18 cellular contexts compared by ENCODE assay signal in genomic region chr11:120514541-120515121, GRCh38. TPM values are rescaled to one million over a fixed set of nuclear protein-coding genes. Genes with fewer than 3 reads are reported as not detected.
A peak's percentile ranks its signal among the peaks of the same experiment; 100 is the strongest.
DNase-seq lines count a peak whose midpoint lies in the region; ATAC-seq, FAIRE-seq and TF ChIP-seq lines count a peak whose summit lies in the region.
"Had no signal": no experiment of that assay in that cellular context is flagged by ENCODE, and none has a peak within 500 bp of the region (broad histone marks: within the 10 kb centered on the region; RNA-seq: fewer than 3 reads in every experiment).

No MANE protein-coding gene starts in this region.

- no peak overlapping the region for H3K56ac ChIP-seq in H1 (replicated peaks; ENCODE audit: insufficient read length, low read depth, low read length)

- WGBS in H1 (ENCODE audit: extremely low coverage in 1 of 2, insufficient coverage in 1 of 2, insufficient read length in 1 of 2, insufficient replicate concordance in 2 of 2, low coverage in 1 of 2, low lambda C conversion rate in 2 of 2, missing lambda C conversion rate in 1 of 2), 2 experiments: 88% methylated on average over 14 of the region's 14 CpGs; no CpG with 5 or more reads in 1 of the 2 experiments

- peaks cover 0 to 20% (median 9%) of the 10 kb centered on the region in 4 experiments; a peak in 5 of 7 replicates for H3K4me1 ChIP-seq in H1 (replicated peaks in 1 of 4; ENCODE audit: control insufficient read depth in 3 of 4, insufficient read depth in 4 of 4, low read length in 3 of 4)
- H3K4me1 ChIP-seq in osteoblast (ENCODE audit: insufficient read depth, low read length): no peaks in the 10 kb centered on the region

- H3K4ac ChIP-seq in H1 (replicated peaks; ENCODE audit: insufficient read length, low read depth, low read length): no peak overlapping the region

- CTCF ChIA-PET in H1 (lab: Charles Lee; ENCODE audit: partially characterized antibody): interaction anchor here (0.7 to 2.9 kb wide), 4 partner anchors 11 to 437 kb away, joined by 3 to 8 read pairs (median 3); no protein-coding TSS in a partner anchor

- H3K27me3 ChIP-seq in H1 (replicated peaks in 1 of 4; ENCODE audit: control insufficient read depth in 3 of 4, extremely low read depth in 1 of 4, insufficient read depth in 3 of 4, low read length in 3 of 4): peaks cover 0 to 22% (median 12%) of the 10 kb centered on the region in 4 experiments; a peak in 5 of 7 replicates
- peaks cover 12% of the 10 kb centered on the region for H3K27me3 ChIP-seq in osteoblast (ENCODE audit: insufficient read depth, low read length)

- H2AFZ ChIP-seq in H1 (ENCODE audit: low read length): no peak overlapping the region
- no peak overlapping the region for H2AFZ ChIP-seq in osteoblast (ENCODE audit: low read length)

- no peak overlapping the region for H3K9ac ChIP-seq in H1 (replicated peaks in 1 of 4; ENCODE audit: extremely low read depth in 1 of 4, low read depth in 3 of 4, low read length in 3 of 4)

- H2BK120ac ChIP-seq in H1 (replicated peaks; ENCODE audit: low read depth, low read length): no peak overlapping the region

- H4K20me1 ChIP-seq in H1 (replicated peaks in 1 of 2; ENCODE audit: control insufficient read depth in 1 of 2, insufficient read depth in 2 of 2, low read length in 2 of 2) (peaks cover 0 to 4% of the 10 kb centered on the region in 2 experiments), osteoblast (ENCODE audit: insufficient read depth, low read length) (no peaks in the 10 kb centered on the region)

- H3K36me3 ChIP-seq in H1 (ENCODE audit: control insufficient read depth in 2 of 4, insufficient read depth in 4 of 4, low read length in 3 of 4) (no peaks in the 10 kb centered on the region), osteoblast (ENCODE audit: insufficient read depth, low read length) (no peaks in the 10 kb centered on the region)

- H3K27ac ChIP-seq in H1 (ENCODE audit: low read depth, low read length) (no peak overlapping the region), osteoblast (ENCODE audit: low read depth, low read length) (no peak overlapping the region)

- TF ChIP-seq CTCF in H1 (IDR thresholded peaks at IDR 0.05; ENCODE audit: control extremely low read depth in 1 of 3, insufficient read depth in 1 of 3, low read depth in 1 of 3, low read length in 3 of 3) (no peak), osteoblast (IDR thresholded peaks at IDR 0.05; ENCODE audit: extremely low read depth, low read depth, low read length) (no peak)

- H2BK5ac ChIP-seq in H1 (ENCODE audit: low read depth, low read length): no peak overlapping the region

- no peaks in the 10 kb centered on the region for H3K79me1 ChIP-seq in H1 (ENCODE audit: low read depth, low read length)

- 0 out of 2 replicates have a peak overlapping the region, but pooled peaks have one; percentile 16 for H2AK5ac ChIP-seq in H1 (ENCODE audit: low read depth, low read length)

- 0 out of 2 replicates have a peak overlapping the region, but pooled peaks have one; percentile 32 for H2BK20ac ChIP-seq in H1 (ENCODE audit: low read length)

- no peak for TF ChIP-seq POLR2A in H1 (IDR thresholded peaks at IDR 0.05; ENCODE audit: control extremely low read depth in 1 of 2, low read depth in 2 of 2, low read length in 2 of 2)
- TF ChIP-seq POLR2A in GM12892 (IDR thresholded peaks at IDR 0.05; ENCODE audit: low read depth, low read length): no peak

- H3K9me3 ChIP-seq in H1 (ENCODE audit: insufficient read depth in 2 of 2, low read depth in 1 of 2, low read length in 1 of 2) (no peaks in the 10 kb centered on the region), osteoblast (ENCODE audit: low read depth, low read length) (no peaks in the 10 kb centered on the region)

- intact Hi-C loops in cardiac septum (cut with DNase I): loop anchor here (5.0 kb wide), 3 partner anchors 48 to 678 kb away; no protein-coding TSS in a partner anchor
- intact Hi-C loops in Right ventricle myocardium superior (cut with DNase I): loop anchor here (5.0 to 10.0 kb wide), 4 partner anchors 288 to 680 kb away; no protein-coding TSS in a partner anchor

- H3K18ac ChIP-seq in H1 (ENCODE audit: extremely low read depth, low read length): no peak overlapping the region

- H3K4me2 ChIP-seq in H1 (ENCODE audit: insufficient read depth in 1 of 2, low read depth in 2 of 2, low read length in 2 of 2) (no peak overlapping the region), osteoblast (ENCODE audit: insufficient read depth, low read length) (no peak overlapping the region)

- H3K23ac ChIP-seq in H1 (ENCODE audit: insufficient read length): no peak overlapping the region

- no peak overlapping the region for H2BK12ac ChIP-seq in H1 (ENCODE audit: low read depth, low read length)

- no peak overlapping the region for H3K14ac ChIP-seq in H1 (ENCODE audit: insufficient read length)

- FAIRE-seq in H1 (lab: Jason Lieb, UNC) (no peak), GM12892 (lab: Jason Lieb, UNC) (no peak)
- FAIRE-seq: G401.6 had no signal

- H3K23me2 ChIP-seq in H1 (ENCODE audit: low read depth, low read length): peaks cover 5% of the 10 kb centered on the region; the same call in 1 of the 2 replicates

- H4K5ac ChIP-seq in H1 (ENCODE audit: insufficient read length, low read depth, low read length): no peak overlapping the region

- POLR2A ChIA-PET in H1 (lab: Charles Lee; ENCODE audit: partially characterized antibody): no interaction called here

- H3K4me3 ChIP-seq in H1 (ENCODE audit: extremely low read depth in 1 of 4, insufficient read depth in 2 of 4, low read depth in 3 of 4, low read length in 4 of 4) (no peak overlapping the region), osteoblast (ENCODE audit: insufficient read depth, low read length) (no peak overlapping the region)

- no peak for TF ChIP-seq RAD21 in H1 (IDR thresholded peaks at IDR 0.05 in 1 of 2, conservative IDR thresholded peaks at IDR 0.05 in 1 of 2; ENCODE audit: low read depth in 2 of 2, low read length in 2 of 2)

- H2BK15ac ChIP-seq in H1 (ENCODE audit: low read length): no peak overlapping the region

- H3K79me2 ChIP-seq in H1 (ENCODE audit: control insufficient read depth in 1 of 2, insufficient read depth in 2 of 2, low read length in 2 of 2): no peaks in the 10 kb centered on the region
- no peaks in the 10 kb centered on the region for H3K79me2 ChIP-seq in osteoblast (ENCODE audit: insufficient read depth, low read length)

- peak overlapping the region; percentile 39 for H4K91ac ChIP-seq in H1 (replicated peaks; ENCODE audit: insufficient read length, low read length)

- DNase-seq in cardiac septum (ENCODE audit: low spot score) (peak; percentile 71), Right ventricle myocardium superior (no peak), H1 (ENCODE audit: low read depth in 1 of 2, low spot score in 2 of 2) (no peak), osteoblast (ENCODE audit: insufficient read length, low spot score, missing footprints) (peak; percentile 74), NCI-H1092 (lab: John Stamatoyannopoulos, UW) (no peak), GM12892 (ENCODE audit: insufficient read length) (no peak)
- DNase-seq in activated CD4-positive, alpha-beta T cell treated with anti-CD3 and anti-CD28 coated beads, Interleukin-2, amount 50 U/mL, for 48 hours: no peak
- DNase-seq: DMS 273 treated with DMSO at 0.1 percent for 48 hours, KBM-7, NCI-H187, NCI-H2107, NCI-H510A, NCI-H748 treated with DMSO at 0.1 percent for 48 hours, OCI-M1, SHP77 had no signal

- H4K8ac ChIP-seq in H1 (ENCODE audit: extremely low read depth, insufficient read depth, low read length): no peak overlapping the region

- ATAC-seq in Right ventricle myocardium superior (ENCODE audit: poor library complexity) (no peak), HG03442 (IDR thresholded peaks at IDR 0.05; ENCODE audit: unreplicated experiment) (no peak)

- TF ChIP-seq EP300 in H1 (IDR thresholded peaks at IDR 0.05; ENCODE audit: borderline replicate concordance in 1 of 2, low read depth in 2 of 2, low read length in 2 of 2): no peak

TF ChIP-seq in H1, 55 proteins besides CTCF, POLR2A, EP300 and RAD21:
- no peak for TF ChIP-seq CREB1 (IDR thresholded peaks at IDR 0.05)
- TF ChIP-seq CBX5 (IDR thresholded peaks at IDR 0.05; ENCODE audit: low read depth, low read length): no peak
- no peak for TF ChIP-seq SP1 (IDR thresholded peaks at IDR 0.05; ENCODE audit: low read depth, low read length)
- no peak for TF ChIP-seq ATF3 (IDR thresholded peaks at IDR 0.05; ENCODE audit: insufficient read depth, low read depth, low read length)
- no peak for TF ChIP-seq MAFK (IDR thresholded peaks at IDR 0.05; ENCODE audit: low read depth, low read length)
- no peak for TF ChIP-seq POLR2AphosphoS5 (IDR thresholded peaks at IDR 0.05; ENCODE audit: low read depth, low read length)
- TF ChIP-seq BRCA1 (IDR thresholded peaks at IDR 0.05; ENCODE audit: low read depth, low read length): no peak
- TF ChIP-seq SUZ12 (IDR thresholded peaks at IDR 0.05; ENCODE audit: low read length): no peak
- TF ChIP-seq ASH2L (IDR thresholded peaks at IDR 0.05; ENCODE audit: low read length): no peak
- no peak for TF ChIP-seq TBP (IDR thresholded peaks at IDR 0.05; ENCODE audit: low read depth, low read length)
- no peak for TF ChIP-seq GTF2F1 (IDR thresholded peaks at IDR 0.05; ENCODE audit: borderline replicate concordance, low read depth, low read length)
- TF ChIP-seq CBX8 (IDR thresholded peaks at IDR 0.05; ENCODE audit: borderline replicate concordance, low read depth, low read length): no peak
- TF ChIP-seq KDM4A (IDR thresholded peaks at IDR 0.05; ENCODE audit: low read depth, low read length, severe bottlenecking): no peak

RNA-seq across cellular contexts. Expression of gene GRIK4, which starts 3.1 kb away (rescaled TPM):
- 0.40 TPM for total RNA-seq in cardiac septum
- total RNA-seq in Right ventricle myocardium superior: 0.11 TPM
- total RNA-seq in H1 (2021; fragmentation: NEBNext Ultra II Directional; extraction: Animal tissue kit (Norgen Biotek cat#: 25700)): 2.4 and 2.9 TPM in 2 replicates
- 1.2 and 2.2 TPM in 2 replicates for polyA plus RNA-seq in H1 (2011; rRNA removed)
- 1.1 TPM for polyA plus RNA-seq in H1 (2011; cell fraction: cytosol; rRNA removed)
- polyA plus RNA-seq in H1 (2011; cell fraction: nucleus; rRNA removed): 3.3 TPM
- polyA plus RNA-seq in H1 (2012, experiment 1 of 2): 1.5 to 1.8 TPM (median 1.6 TPM) in 4 replicates
- 0.89 TPM for polyA plus RNA-seq in H1 (2012, experiment 2 of 2)
- 2.0 TPM for polyA plus RNA-seq in H1 (2013, experiment 1 of 2)
- 2.2 TPM for polyA plus RNA-seq in H1 (2013, experiment 2 of 2)
- polyA minus RNA-seq in H1 (2011; rRNA and poly(A)+ RNA removed): 2.3 and 4.4 TPM in 2 replicates
- polyA minus RNA-seq in H1 (2011; cell fraction: cytosol; rRNA and poly(A)+ RNA removed): 2.8 TPM
- polyA minus RNA-seq in H1 (2011; cell fraction: nucleus; rRNA and poly(A)+ RNA removed): 4.5 TPM
- under 0.01 and 0.29 TPM in 2 replicates for total RNA-seq in osteoblast
- polyA plus RNA-seq in GM12892 (2012; ENCODE audit: missing spikeins): 0.45 TPM
- total RNA-seq: A172 had no signal

Comparison
In these comparisons a context has a peak if more than half of its experiments do, and no peak if none do; other contexts are left out.
1. DNase-seq: peak in cardiac septum (single experiment) and osteoblast (single experiment); none in Right ventricle myocardium superior (single experiment), H1 (0 of 2), activated CD4-positive, alpha-beta T cell treated with anti-CD3 and anti-CD28 coated beads, Interleukin-2, amount 50 U/mL, for 48 hours (0 of 2), NCI-H1092 (single experiment) and GM12892 (single experiment).